1 cellular context compared by ENCODE assay signal in genomic region chr12:5222011-5222461, GRCh38.
TF ChIP-seq lines count a peak whose summit lies in the region.

No MANE protein-coding gene starts in this region.

TF ChIP-seq in H1, 55 proteins besides CTCF, POLR2A, EP300 and RAD21 (continued from another document):
- TF ChIP-seq ATF2 (IDR thresholded peaks at IDR 0.05; ENCODE audit: low read length) (peak; percentile 17; the same call in 1 of the 2 replicates), CBX5 (IDR thresholded peaks at IDR 0.05; ENCODE audit: low read depth, low read length) (no peak), FOSL1 (IDR thresholded peaks at IDR 0.05; ENCODE audit: insufficient read depth, low read depth, low read length) (no peak), GABPA (IDR thresholded peaks at IDR 0.05; ENCODE audit: borderline replicate concordance, insufficient read depth, low read length) (no peak), MAFK (IDR thresholded peaks at IDR 0.05; ENCODE audit: low read depth, low read length) (no peak), SIRT6 (IDR thresholded peaks at IDR 0.05; ENCODE audit: low read length) (no peak), CREB1 (IDR thresholded peaks at IDR 0.05) (0 out of 2 replicates have a peak, but pooled peaks have one; percentile 9), SIN3A (conservative IDR thresholded peaks at IDR 0.05 in 1 of 2, IDR thresholded peaks at IDR 0.05 in 1 of 2; ENCODE audit: low read depth in 1 of 2, low read length in 2 of 2) (no peak), CBX8 (IDR thresholded peaks at IDR 0.05; ENCODE audit: borderline replicate concordance, low read depth, low read length) (no peak), BRCA1 (IDR thresholded peaks at IDR 0.05; ENCODE audit: low read depth, low read length) (no peak), CHD7 (IDR thresholded peaks at IDR 0.05; ENCODE audit: insufficient replicate concordance, low read length) (no peak), BACH1 (IDR thresholded peaks at IDR 0.05; ENCODE audit: low read length) (no peak), TAF7 (optimal IDR thresholded peaks at IDR 0.05; ENCODE audit: borderline replicate concordance, low read depth, low read length) (no peak), SP2 (IDR thresholded peaks at IDR 0.05; ENCODE audit: low read length) (no peak), KDM1A (IDR thresholded peaks at IDR 0.05; ENCODE audit: borderline replicate concordance, low read length) (peak; percentile 75; the same call in 1 of the 2 replicates), PHF8 (conservative IDR thresholded peaks at IDR 0.05; ENCODE audit: low read depth, low read length) (no peak), SP1 (IDR thresholded peaks at IDR 0.05; ENCODE audit: low read depth, low read length) (peak; percentile 86), HDAC6 (IDR thresholded peaks at IDR 0.05; ENCODE audit: low read depth, low read length) (no peak), CEBPB (IDR thresholded peaks at IDR 0.05; ENCODE audit: low read depth, low read length) (peak; percentile 70), MAX (IDR thresholded peaks at IDR 0.05) (no peak), RBBP5 (IDR thresholded peaks at IDR 0.05; ENCODE audit: borderline replicate concordance, low read depth, low read length) (no peak), TCF12 (IDR thresholded peaks at IDR 0.05; ENCODE audit: low read depth, low read length) (peak; percentile 84), SAP30 (IDR thresholded peaks at IDR 0.05; ENCODE audit: insufficient read depth, insufficient replicate concordance, low read length) (no peak), RXRA (IDR thresholded peaks at IDR 0.05; ENCODE audit: insufficient read depth, low read depth, low read length) (no peak), E2F6 (IDR thresholded peaks at IDR 0.05) (no peak), KDM4A (IDR thresholded peaks at IDR 0.05; ENCODE audit: low read depth, low read length, severe bottlenecking) (no peak), USF2 (IDR thresholded peaks at IDR 0.05; ENCODE audit: low read length) (no peak), GTF2F1 (IDR thresholded peaks at IDR 0.05; ENCODE audit: borderline replicate concordance, low read depth, low read length) (no peak), POLR2AphosphoS5 (IDR thresholded peaks at IDR 0.05; ENCODE audit: low read depth, low read length) (peak; percentile 89), CTBP2 (IDR thresholded peaks at IDR 0.05; ENCODE audit: borderline replicate concordance, insufficient read depth, insufficient read length, low read length) (no peak), RNF2 (IDR thresholded peaks at IDR 0.05; ENCODE audit: borderline replicate concordance, low read depth, low read length, missing control alignments, poor library complexity, severe bottlenecking) (no peak), ZNF274 (IDR thresholded peaks at IDR 0.05; ENCODE audit: borderline replicate concordance, extremely low read depth, low read length) (no peak), YY1 (IDR thresholded peaks at IDR 0.05; ENCODE audit: low read depth, low read length) (peak; percentile 57; the same call in 1 of the 2 replicates), BCL11A (IDR thresholded peaks at IDR 0.05; ENCODE audit: low read depth in 2 of 2, low read length in 2 of 2) (no peak), CHD1 (IDR thresholded peaks at IDR 0.05; ENCODE audit: low read depth, low read length) (no peak), KDM5A (IDR thresholded peaks at IDR 0.05; ENCODE audit: low read length) (no peak), NRF1 (IDR thresholded peaks at IDR 0.05; ENCODE audit: low read depth, low read length) (no peak), TEAD4 (IDR thresholded peaks at IDR 0.05; ENCODE audit: low read depth, low read length) (peak; percentile 40; the same call in 1 of the 2 replicates), SP4 (IDR thresholded peaks at IDR 0.05; ENCODE audit: low read length) (no peak), ATF3 (IDR thresholded peaks at IDR 0.05; ENCODE audit: insufficient read depth, low read depth, low read length) (no peak), TAF1 (IDR thresholded peaks at IDR 0.05; ENCODE audit: low read depth, low read length) (no peak), SUZ12 (IDR thresholded peaks at IDR 0.05; ENCODE audit: low read length) (no peak)
